27 cellular contexts compared by ENCODE assay signal in the genomic region with DNA sequence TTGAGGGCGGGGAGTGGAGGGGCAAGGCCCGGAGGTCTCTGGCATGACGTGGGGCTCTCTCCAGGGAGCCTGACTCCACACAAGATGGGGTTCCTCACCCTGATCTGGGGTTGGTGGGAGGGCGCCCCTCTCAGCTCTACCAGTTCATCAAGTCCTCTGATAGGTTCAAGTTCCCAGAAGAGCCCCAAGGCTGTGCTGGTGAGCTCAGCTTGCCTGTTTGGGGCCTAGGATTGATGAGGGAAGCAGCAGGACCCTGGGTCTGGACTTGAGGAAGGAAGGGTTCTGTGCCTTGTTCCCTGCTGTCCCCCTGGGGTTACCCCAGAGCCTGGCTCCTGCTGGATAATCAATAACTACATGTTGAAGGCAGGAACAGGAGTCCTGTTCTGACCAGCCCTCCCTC. TPM values are rescaled to one million over a fixed set of nuclear protein-coding genes. Genes with fewer than 3 reads are reported as not detected.
DNase-seq lines count a peak whose midpoint lies in the region; ATAC-seq, FAIRE-seq and TF ChIP-seq lines count a peak whose summit lies in the region.
"Had no signal": no experiment of that assay in that cellular context is flagged by ENCODE, and none has a peak within 500 bp of the region (broad histone marks: within the 10 kb centered on the region; RNA-seq: fewer than 3 reads in every experiment).

No MANE protein-coding gene starts in this region.

- DNase-seq in A172 (ENCODE audit: low spot score) = peak; percentile 18
- peak; percentile 52 for DNase-seq in Karpas-422
- DNase-seq in astrocyte (ENCODE audit: low read depth) = peak; percentile 2
- no peak for DNase-seq in body of pancreas
- no peak for DNase-seq in NCI-H1694 (lab: John Stamatoyannopoulos, UW)
- DNase-seq: activated CD4-positive, alpha-beta memory T cell treated with anti-CD3 and anti-CD28 coated beads, Interleukin-2, amount 10 ng/mL, durations not matched to agents 7 days and 5 days; activated naive CD8-positive, alpha-beta T cell treated with anti-CD3 and anti-CD28 coated beads for 36 hours; aorta; CD4-positive, alpha-beta memory T cell; central memory CD4-positive, alpha-beta T cell; DMS 273 treated with DMSO at 0.1 percent for 48 hours; esophagus squamous epithelium; foreskin melanocyte; heart right ventricle; NCI-H1417; NCI-H2081 treated with DMSO at 0.1 percent for 48 hours; NCI-H446; NCI-H82; right lobe of liver; stimulated activated CD4-positive, alpha-beta T cell treated with anti-CD3 and anti-CD28 coated beads, Interleukin-12 subunit alpha, Interleukin-12 subunit beta, amount 100 ng/mL, for 4 hours; substantia nigra; upper lobe of left lung had no signal

- H3K4me1 ChIP-seq in BLaER1 (peaks cover 52% of the 10 kb centered on the region), Karpas-422 (ENCODE audit: low read length) (peaks cover 14% of the 10 kb centered on the region), astrocyte (ENCODE audit: insufficient read depth, low read length) (peaks cover 44% of the 10 kb centered on the region), body of pancreas (peaks cover 20% of the 10 kb centered on the region)
- H3K4me1 ChIP-seq: right lobe of liver had no signal

- ATAC-seq in body of pancreas (no peak), HG03135 (IDR thresholded peaks at IDR 0.05; ENCODE audit: unreplicated experiment) (no peak), GM19395 (IDR thresholded peaks at IDR 0.05; ENCODE audit: unreplicated experiment) (no peak)
- ATAC-seq: activated CD4-positive, CD25-positive, alpha-beta regulatory T cell treated with anti-CD3 and anti-CD28 coated beads, Interleukin-2, amount 50 U/mL, for 24 hours; heart right ventricle; right lobe of liver had no signal

- no peaks in the 10 kb centered on the region for H3K9me2 ChIP-seq in Karpas-422 (replicated peaks; ENCODE audit: insufficient read depth, low read length)

- no peak overlapping the region for H2AFZ ChIP-seq in Karpas-422 (ENCODE audit: low read length)
- H2AFZ ChIP-seq in astrocyte (ENCODE audit: low read depth, low read length) = no peak overlapping the region

- no peak for FAIRE-seq in astrocyte (lab: Jason Lieb, UNC)

- H3K79me2 ChIP-seq in Karpas-422 (ENCODE audit: low read length) = no peaks in the 10 kb centered on the region
- H3K79me2 ChIP-seq in astrocyte (ENCODE audit: insufficient read depth, low read length) = peaks cover 4% of the 10 kb centered on the region

- H3K9me3 ChIP-seq in BLaER1 (peaks cover 28% of the 10 kb centered on the region), Karpas-422 (ENCODE audit: low read length) (peaks cover 5% of the 10 kb centered on the region; the same call in 1 of the 2 replicates), astrocyte (ENCODE audit: insufficient read depth, low read depth, low read length) (no peaks in the 10 kb centered on the region), body of pancreas (no peaks in the 10 kb centered on the region)
- H3K9me3 ChIP-seq: esophagus squamous epithelium, right lobe of liver, upper lobe of left lung had no signal

- TF ChIP-seq CTCF in astrocyte (IDR thresholded peaks at IDR 0.05; ENCODE audit: insufficient read depth, low read depth, low read length) (no peak), body of pancreas (IDR thresholded peaks at IDR 0.05) (no peak)

- H3K27ac Mint-ChIP-seq in astrocyte (ENCODE audit: unreplicated experiment) = no peak overlapping the region
- H3K27ac Mint-ChIP-seq: activated CD4-positive, alpha-beta memory T cell treated with anti-CD3 and anti-CD28 coated beads, Interleukin-2, amount 10 ng/mL, durations not matched to agents 7 days and 5 days; activated naive CD8-positive, alpha-beta T cell treated with anti-CD3 and anti-CD28 coated beads for 36 hours; progenitor cell of endocrine pancreas had no signal

- 76 to 80% methylated on average over 4 of the region's 4 CpGs for whole genome bisulfite sequencing in body of pancreas, 2 donors

- peaks cover 69% of the 10 kb centered on the region for H4K20me1 ChIP-seq in BLaER1
- H4K20me1 ChIP-seq in Karpas-422 (ENCODE audit: insufficient read depth, low read depth, low read length) = no peaks in the 10 kb centered on the region
- peaks cover 13% of the 10 kb centered on the region for H4K20me1 ChIP-seq in astrocyte (ENCODE audit: insufficient read depth, low read length)

- peaks cover 19% of the 10 kb centered on the region for H3K36me3 Mint-ChIP-seq in astrocyte (ENCODE audit: low read depth, unreplicated experiment)

- intact Hi-C loops in body of pancreas (cut with DNase I) = loop anchor here (5.0 kb wide), 1 partner anchor 181 kb away; no protein-coding TSS in a partner anchor

- H3K9me3 Mint-ChIP-seq in astrocyte (ENCODE audit: unreplicated experiment) = peaks cover 5% of the 10 kb centered on the region

- H3K36me3 ChIP-seq in BLaER1 (peaks cover 46% of the 10 kb centered on the region), Karpas-422 (ENCODE audit: insufficient read depth, low read length) (no peaks in the 10 kb centered on the region), astrocyte (ENCODE audit: insufficient read depth, low read length) (peaks cover 2% of the 10 kb centered on the region), body of pancreas (replicated peaks in 1 of 2; ENCODE audit: insufficient read depth in 1 of 2, low read depth in 2 of 2) (no peaks in the 10 kb centered on the region)
- H3K36me3 ChIP-seq: esophagus squamous epithelium, heart right ventricle, right lobe of liver, upper lobe of left lung had no signal

- TF ChIP-seq POLR2A in body of pancreas (IDR thresholded peaks at IDR 0.05) = no peak

- H3K27ac ChIP-seq in BLaER1 = peak overlapping the region; percentile 98; the same call in 1 of the 2 replicates
- no peak overlapping the region for H3K27ac ChIP-seq in Karpas-422 (ENCODE audit: low read length)
- peak overlapping the region; percentile 67 for H3K27ac ChIP-seq in astrocyte (ENCODE audit: low read depth, low read length)
- H3K27ac ChIP-seq in body of pancreas = no peak overlapping the region
- H3K27ac ChIP-seq: esophagus squamous epithelium, heart right ventricle, right lobe of liver, upper lobe of left lung had no signal

- peaks cover 37% of the 10 kb centered on the region for H3K4me1 Mint-ChIP-seq in astrocyte (ENCODE audit: low read depth, unreplicated experiment)

- H3K27me3 Mint-ChIP-seq in astrocyte (ENCODE audit: low read depth, unreplicated experiment) = peaks cover 2% of the 10 kb centered on the region

- H3K9ac ChIP-seq in BLaER1 (no peak overlapping the region), Karpas-422 (ENCODE audit: low read length) (no peak overlapping the region), astrocyte (ENCODE audit: low read length) (no peak overlapping the region)

- H3K4me3 Mint-ChIP-seq in astrocyte (ENCODE audit: unreplicated experiment) = peak overlapping the region; percentile 47
- H3K4me3 Mint-ChIP-seq: activated CD4-positive, alpha-beta memory T cell treated with anti-CD3 and anti-CD28 coated beads, Interleukin-2, amount 10 ng/mL, durations not matched to agents 7 days and 5 days; activated naive CD8-positive, alpha-beta T cell treated with anti-CD3 and anti-CD28 coated beads for 36 hours had no signal

- peak overlapping the region; percentile 95; the same call in 1 of the 2 replicates for H3K4me3 ChIP-seq in BLaER1
- H3K4me3 ChIP-seq in Karpas-422 (ENCODE audit: low read length) = no peak overlapping the region
- no peak overlapping the region for H3K4me3 ChIP-seq in astrocyte (ENCODE audit: insufficient read depth, low read depth, low read length)
- no peak overlapping the region for H3K4me3 ChIP-seq in body of pancreas
- H3K4me3 ChIP-seq: esophagus squamous epithelium, heart right ventricle, right lobe of liver, upper lobe of left lung had no signal

- H3K27me3 ChIP-seq in BLaER1 (no peaks in the 10 kb centered on the region), Karpas-422 (ENCODE audit: low read length) (no peaks in the 10 kb centered on the region), astrocyte (ENCODE audit: insufficient read depth, low read length) (no peaks in the 10 kb centered on the region), body of pancreas (peaks cover 0 to 33% of the 10 kb centered on the region in 2 donors)

- peak overlapping the region; percentile 100 for H3K4me2 ChIP-seq in BLaER1
- H3K4me2 ChIP-seq in Karpas-422 (ENCODE audit: low read depth, low read length, poor library complexity, severe bottlenecking) = no peak overlapping the region
- H3K4me2 ChIP-seq in astrocyte (ENCODE audit: low read length) = peak overlapping the region; percentile 64

RNA-seq across cellular contexts. Expression of gene MGAT5B, which starts 3.5 kb away (rescaled TPM):
- total RNA-seq in A172 (2014; rRNA removed; shearing (Covaris generic)) = 11.7 and 16.7 TPM in 2 replicates
- not detected in 2 replicates for total RNA-seq in Karpas-422 (2014; rRNA removed; shearing (Covaris generic); ENCODE audit: low replicate concordance)
- total RNA-seq in astrocyte (5.1 and 6.3 TPM in 2 replicates), body of pancreas (1 to 10 TPM in 1 of 2 donors, not detected in 1; 3.6 TPM)

Comparison
In these comparisons a context has a peak if more than half of its experiments do, and no peak if none do; other contexts are left out.
1. DNase-seq: peak in A172 (single experiment), Karpas-422 (single experiment) and astrocyte (single experiment); none in body of pancreas (0 of 4) and NCI-H1694 (single experiment).
2. H3K27ac ChIP-seq: peak in BLaER1 (single experiment) and astrocyte (single experiment); none in Karpas-422 (single experiment) and body of pancreas (0 of 4).